31 cellular contexts compared by ENCODE assay signal in genomic region chr11:111089759-111090158, GRCh38.
"Had no signal": no experiment of that assay in that cellular context is flagged by ENCODE, and none has a peak within 500 bp of the region (broad histone marks: within the 10 kb centered on the region; RNA-seq: fewer than 3 reads in every experiment).

No MANE protein-coding gene starts in this region.

- H3K9me3 Mint-ChIP-seq: activated CD8-positive, alpha-beta T cell treated with anti-CD3 and anti-CD28 coated beads for 36 hours; activated T-cell treated with anti-CD3 and anti-CD28 coated beads, Interleukin-2, amount 50 U/mL, for 4 hours; activated T-helper 17 cell treated with anti-CD3 and anti-CD28 coated beads, Interleukin-2, amount 50 U/mL, for 72 hours; effector memory CD8-positive, alpha-beta T cell had no signal

- H3K36me3 Mint-ChIP-seq: activated naive CD8-positive, alpha-beta T cell; WTC11 had no signal

- H3K27me3 ChIP-seq: body of pancreas, esophagus squamous epithelium, gastroesophageal sphincter, heart right ventricle, hepatocyte had no signal

- H3K4me1 ChIP-seq: body of pancreas, esophagus squamous epithelium had no signal

- H3K36me3 ChIP-seq: esophagus squamous epithelium, gastroesophageal sphincter, heart right ventricle had no signal

- H3K4me2 ChIP-seq: hepatocyte had no signal

- H2AFZ ChIP-seq: hepatocyte had no signal

- FAIRE-seq: colon had no signal

- H3K4me3 Mint-ChIP-seq: activated CD8-positive, alpha-beta T cell treated with anti-CD3 and anti-CD28 coated beads for 36 hours; activated naive CD8-positive, alpha-beta T cell; activated T-cell treated with anti-CD3 and anti-CD28 coated beads, Interleukin-2, amount 50 U/mL, for 4 hours; activated T-helper 17 cell treated with anti-CD3 and anti-CD28 coated beads, Interleukin-2, amount 50 U/mL, for 72 hours; effector memory CD8-positive, alpha-beta T cell; WTC11 had no signal

- H3K9me3 ChIP-seq: body of pancreas, esophagus squamous epithelium, gastroesophageal sphincter had no signal

- ATAC-seq: activated CD8-positive, alpha-beta T cell treated with anti-CD3 and anti-CD28 coated beads for 36 hours; activated T-cell treated with anti-CD3 and anti-CD28 coated beads, Interleukin-2, amount 50 U/mL, for 4 hours; activated T-helper 17 cell treated with anti-CD3 and anti-CD28 coated beads, Interleukin-2, amount 50 U/mL, for 72 hours; body of pancreas; effector memory CD8-positive, alpha-beta T cell; gastroesophageal sphincter; WTC11 had no signal

- H3K4me3 ChIP-seq: body of pancreas, esophagus squamous epithelium, gastroesophageal sphincter, heart right ventricle, hepatocyte had no signal

- H3K27ac Mint-ChIP-seq: activated CD8-positive, alpha-beta T cell treated with anti-CD3 and anti-CD28 coated beads for 36 hours; activated naive CD8-positive, alpha-beta T cell; activated T-helper 17 cell treated with anti-CD3 and anti-CD28 coated beads, Interleukin-2, amount 50 U/mL, for 72 hours; effector memory CD8-positive, alpha-beta T cell; WTC11 had no signal

- DNase-seq: activated CD4-positive, alpha-beta T cell treated with anti-CD3 and anti-CD28 coated beads for 1 hour; activated CD4-positive, alpha-beta T cell treated with anti-CD3 and anti-CD28 coated beads for 48 hours; activated CD4-positive, alpha-beta T cell treated with anti-CD3 and anti-CD28 coated beads, Interleukin-2, amount 50 U/mL, for 1 hour; activated CD4-positive, alpha-beta T cell treated with anti-CD3 and anti-CD28 coated beads, Interleukin-2, amount 50 U/mL, for 48 hours; activated CD8-positive, alpha-beta memory T cell treated with anti-CD3 and anti-CD28 coated beads for 24 hours; activated CD8-positive, alpha-beta T cell treated with anti-CD3 and anti-CD28 coated beads for 36 hours; activated effector memory CD4-positive, alpha-beta T cell treated with Interleukin-2 at 50 U/mL for 16 hours; activated gamma-delta T cell treated with Interleukin-2 at 50 U/mL for 16 hours; activated naive CD4-positive, alpha-beta T cell treated with anti-CD3 and anti-CD28 coated beads, Interleukin-2, amount 50 U/mL, for 16 hours; activated naive CD4-positive, alpha-beta T cell treated with Interleukin-2 at 50 U/mL for 16 hours; activated T-cell treated with anti-CD3 and anti-CD28 coated beads, Interleukin-2, amount 50 U/mL, for 4 hours; amygdala; aorta; body of pancreas; caudate nucleus; cortex of kidney; dermis blood vessel endothelial cell; effector CD4-positive, alpha-beta T cell; effector memory CD8-positive, alpha-beta T cell; esophagus squamous epithelium; foreskin melanocyte; heart right ventricle; T-helper 2 cell had no signal

- H3K27ac ChIP-seq: body of pancreas, epithelial cell of prostate, esophagus squamous epithelium, gastroesophageal sphincter, heart right ventricle, hepatocyte, VCaP had no signal

- H3K4me1 Mint-ChIP-seq: activated T-helper 17 cell treated with anti-CD3 and anti-CD28 coated beads, Interleukin-2, amount 50 U/mL, for 72 hours had no signal

- H3K79me2 ChIP-seq: hepatocyte had no signal
